Comparison of ENCODE assay signal across 18 cellular contexts in genomic region chr5:133303298-133303697, GRCh38.
DNase-seq lines count a peak whose midpoint lies in the region; ATAC-seq, FAIRE-seq and TF ChIP-seq lines count a peak whose summit lies in the region.
"Had no signal": no experiment of that assay in that cellular context is flagged by ENCODE, and none has a peak within 500 bp of the region (broad histone marks: within the 10 kb centered on the region; RNA-seq: fewer than 3 reads in every experiment).

No MANE protein-coding gene starts in this region.

- intact Hi-C loops in heart left ventricle (cut with DNase I) = no loop called here
- intact Hi-C loops in right cardiac atrium (cut with DNase I) = no loop called here
- intact Hi-C loops in GM12878 (cut with micrococcal nuclease; ENCODE audit: unreplicated experiment) = no loop called here

- H3K4me3 ChIP-seq in heart left ventricle (no peak overlapping the region), right cardiac atrium (ENCODE audit: low read length) (no peak overlapping the region), KMS-11 (IDR thresholded peaks at IDR 0.05; ENCODE audit: insufficient read depth, low read depth, low read length) (no peak overlapping the region), GM12878 (no peak overlapping the region)
- H3K4me3 ChIP-seq: HAP-1 had no signal

- POLR2A ChIA-PET in GM12878 (lab: Charles Lee) = no interaction called here

- H3K27ac ChIP-seq in heart left ventricle (no peak overlapping the region), right cardiac atrium (ENCODE audit: low read length) (no peak overlapping the region), KMS-11 (peak overlapping the region; percentile 42), GM12878 (ENCODE audit: control insufficient read depth, insufficient read depth) (no peak overlapping the region)

- SMC1A ChIA-PET in GM12878 (lab: Charles Lee; ENCODE audit: uncharacterized antibody, unreplicated experiment) = interaction anchor here (0.7 to 1.7 kb wide), 3 partner anchors 9 to 191 kb away, joined by 3 to 5 read pairs (median 3); no protein-coding TSS in a partner anchor

- WGBS in heart left ventricle, 4 donors = 37 to 59% (median 47%) methylated on average over 2 of the region's 2 CpGs
- WGBS in right cardiac atrium = 76% methylated on average over 2 of the region's 2 CpGs
- 0% methylated on average over 2 of the region's 2 CpGs for WGBS in GM12878 (ENCODE audit: insufficient coverage, insufficient replicate concordance, low lambda C conversion rate, missing lambda C conversion rate)

- H4K20me1 ChIP-seq in KMS-11 (ENCODE audit: insufficient read depth) (no peaks in the 10 kb centered on the region), GM12878 (ENCODE audit: control insufficient read depth, insufficient read depth) (no peaks in the 10 kb centered on the region)

- DNase-seq in heart left ventricle = no peak
- no peak for DNase-seq in right cardiac atrium
- DNase-seq in GM12878 (ENCODE audit: low read depth, low spot score) = no peak
- no peak for DNase-seq in left lobe of liver (ENCODE audit: low spot score)
- DNase-seq in stimulated activated CD4-positive, alpha-beta T cell treated with anti-CD3 and anti-CD28 coated beads, Interleukin-4, amount 100 ng/mL, for 24 hours = no peak
- DNase-seq: C1 segment of cervical spinal cord; Calu3; CD4-positive, alpha-beta memory T cell; COR-L47; DMS53; DMS79 treated with DMSO at 0.1 percent for 48 hours; GF-D8; GOT3; HFFc6 had no signal

- H3K36me3 ChIP-seq in heart left ventricle (no peaks in the 10 kb centered on the region), KMS-11 (ENCODE audit: insufficient read depth) (no peaks in the 10 kb centered on the region), GM12878 (ENCODE audit: control insufficient read depth in 2 of 2, insufficient read depth in 2 of 2, low read length in 1 of 2) (no peaks in the 10 kb centered on the region)
- H3K36me3 ChIP-seq: HAP-1 had no signal

- RAD21 ChIA-PET in GM12878 (lab: Charles Lee; ENCODE audit: unreplicated experiment) = no interaction called here

- in situ Hi-C loops in GM12878 (cut with MboI) = no loop called here

- H2AFZ ChIP-seq in KMS-11 (ENCODE audit: low read depth) (peak overlapping the region; percentile 66; the same call in 1 of the 2 replicates), GM12878 (ENCODE audit: control insufficient read depth, low read depth, low read length) (no peak overlapping the region)

- no peak for TF ChIP-seq POLR2A in heart left ventricle (IDR thresholded peaks at IDR 0.05)
- no peak for TF ChIP-seq POLR2A in GM12878 (IDR thresholded peaks at IDR 0.05; ENCODE audit: low read depth, low read length)

- TF ChIP-seq RAD21 in GM12878 (IDR thresholded peaks at IDR 0.05; ENCODE audit: insufficient read depth, low read depth, low read length) = no peak

- H3K4me1 ChIP-seq in heart left ventricle = no peaks in the 10 kb centered on the region
- H3K4me1 ChIP-seq in right cardiac atrium (ENCODE audit: control insufficient read depth, insufficient read depth, low read length) = no peaks in the 10 kb centered on the region
- peaks cover 63% of the 10 kb centered on the region for H3K4me1 ChIP-seq in KMS-11 (ENCODE audit: low read depth, poor library complexity, severe bottlenecking)
- no peaks in the 10 kb centered on the region for H3K4me1 ChIP-seq in GM12878 (ENCODE audit: control insufficient read depth, insufficient read depth, low read length)

- CTCF ChIA-PET in GM12878 (lab: Yijun Ruan, JAX) = interaction anchor here (1.4 to 1.6 kb wide), 3 partner anchors 13 to 121 kb away, joined by 3 to 4 read pairs (median 4); no protein-coding TSS in a partner anchor

- H3K4me2 ChIP-seq in KMS-11 (peak overlapping the region; percentile 59), GM12878 (ENCODE audit: control insufficient read depth, insufficient read depth) (no peak overlapping the region)

- H3K9me3 ChIP-seq in heart left ventricle (no peaks in the 10 kb centered on the region), right cardiac atrium (ENCODE audit: control insufficient read depth, low read length) (no peaks in the 10 kb centered on the region), GM12878 (replicated peaks; ENCODE audit: control insufficient read depth, insufficient read depth, low read length) (no peaks in the 10 kb centered on the region)
- H3K9me3 ChIP-seq: HAP-1 had no signal

- no peaks in the 10 kb centered on the region for H3K27me3 ChIP-seq in heart left ventricle
- H3K27me3 ChIP-seq in right cardiac atrium (ENCODE audit: control insufficient read depth, insufficient read depth) = no peaks in the 10 kb centered on the region
- H3K27me3 ChIP-seq in KMS-11 (ENCODE audit: insufficient read depth, low read depth) = no peaks in the 10 kb centered on the region
- no peaks in the 10 kb centered on the region for H3K27me3 ChIP-seq in GM12878 (replicated peaks in 1 of 2; ENCODE audit: control insufficient read depth in 2 of 2, insufficient read depth in 2 of 2, low read length in 1 of 2)

- no peak for TF ChIP-seq EP300 in GM12878 (IDR thresholded peaks at IDR 0.05; ENCODE audit: borderline replicate concordance in 1 of 2, control insufficient read depth in 1 of 2, low read depth in 2 of 2, low read length in 2 of 2)

- H3K79me2 ChIP-seq in KMS-11 (ENCODE audit: insufficient read depth, low read depth) = no peaks in the 10 kb centered on the region
- no peaks in the 10 kb centered on the region for H3K79me2 ChIP-seq in GM12878 (ENCODE audit: control insufficient read depth, insufficient read depth, low read length)

- no peak for TF ChIP-seq CTCF in heart left ventricle (IDR thresholded peaks at IDR 0.05)
- no peak for TF ChIP-seq CTCF in KMS-11 (conservative IDR thresholded peaks at IDR 0.05; ENCODE audit: low read depth, low read length)
- TF ChIP-seq CTCF in GM12878 (IDR thresholded peaks at IDR 0.05 in 2 of 3, conservative IDR thresholded peaks at IDR 0.05 in 1 of 3; ENCODE audit: control insufficient read depth in 2 of 3, extremely low read depth in 1 of 3, insufficient read depth in 1 of 3, low read depth in 3 of 3, low read length in 3 of 3) = no peak

- no TSS peak for BruUV-seq in GM12878 (replicated peaks; lab: Mats Ljungman, UMichigan)

- ATAC-seq in heart left ventricle = peak in 3 of 4 donors; percentile 28 to 51 (median 29)
- no peak for ATAC-seq in right cardiac atrium
- ATAC-seq in GM12878 = peak; percentile 15; the same call in 2 of the 3 replicates
- peak; percentile 44 for ATAC-seq in left lobe of liver

- H3K9ac ChIP-seq in KMS-11 (0 out of 2 replicates have a peak overlapping the region, but pooled peaks have one; percentile 1), GM12878 (ENCODE audit: control insufficient read depth, insufficient read depth, low read length) (no peak overlapping the region)

- no peak for FAIRE-seq in GM12878 (lab: Jason Lieb, UNC)
- FAIRE-seq: GM12892, H54 had no signal

TF ChIP-seq in GM12878, 131 proteins besides CTCF, POLR2A, EP300 and RAD21:
- TF ChIP-seq KDM1A (IDR thresholded peaks at IDR 0.05; ENCODE audit: borderline replicate concordance) (no peak), TBL1XR1 (IDR thresholded peaks at IDR 0.05; ENCODE audit: low read depth, low read length) (no peak), ATF3 (IDR thresholded peaks at IDR 0.05; ENCODE audit: borderline replicate concordance, extremely low read depth, low read depth, low read length) (no peak), NFXL1 (IDR thresholded peaks at IDR 0.05; ENCODE audit: borderline replicate concordance) (no peak), ZBTB40 (IDR thresholded peaks at IDR 0.05; ENCODE audit: borderline replicate concordance) (no peak)

Comparison
In these comparisons a context has a peak if more than half of its experiments do, and no peak if none do; other contexts are left out.
1. ATAC-seq: peak in heart left ventricle (3 of 4), GM12878 (single experiment) and left lobe of liver (single experiment); none in right cardiac atrium (0 of 2).